Comparison of ENCODE assay signal across 2 cellular contexts in genomic region chr12:106088246-106089200, GRCh38.
A peak's percentile ranks its signal among the peaks of the same experiment; 100 is the strongest.
TF ChIP-seq lines count a peak whose summit lies in the region.

No MANE protein-coding gene starts in this region.

TF ChIP-seq in liver, 16 proteins besides CTCF, POLR2A, EP300 and RAD21 (continued from another document):
- TF ChIP-seq NR2F2 (IDR thresholded peaks at IDR 0.05) (no peak), HNF4A (conservative IDR thresholded peaks at IDR 0.05) (peak in 1 of 2 donors; percentile 3), HNF4G (IDR thresholded peaks at IDR 0.05) (no peak), MAX (IDR thresholded peaks at IDR 0.05) (peak; percentile 49), FOXA2 (IDR thresholded peaks at IDR 0.05) (peak; percentile 11), RXRA (IDR thresholded peaks at IDR 0.05) (peak in 1 of 2 donors; percentile 32), TAF1 (conservative IDR thresholded peaks at IDR 0.05) (no peak)
- TF ChIP-seq, protein P1, sequence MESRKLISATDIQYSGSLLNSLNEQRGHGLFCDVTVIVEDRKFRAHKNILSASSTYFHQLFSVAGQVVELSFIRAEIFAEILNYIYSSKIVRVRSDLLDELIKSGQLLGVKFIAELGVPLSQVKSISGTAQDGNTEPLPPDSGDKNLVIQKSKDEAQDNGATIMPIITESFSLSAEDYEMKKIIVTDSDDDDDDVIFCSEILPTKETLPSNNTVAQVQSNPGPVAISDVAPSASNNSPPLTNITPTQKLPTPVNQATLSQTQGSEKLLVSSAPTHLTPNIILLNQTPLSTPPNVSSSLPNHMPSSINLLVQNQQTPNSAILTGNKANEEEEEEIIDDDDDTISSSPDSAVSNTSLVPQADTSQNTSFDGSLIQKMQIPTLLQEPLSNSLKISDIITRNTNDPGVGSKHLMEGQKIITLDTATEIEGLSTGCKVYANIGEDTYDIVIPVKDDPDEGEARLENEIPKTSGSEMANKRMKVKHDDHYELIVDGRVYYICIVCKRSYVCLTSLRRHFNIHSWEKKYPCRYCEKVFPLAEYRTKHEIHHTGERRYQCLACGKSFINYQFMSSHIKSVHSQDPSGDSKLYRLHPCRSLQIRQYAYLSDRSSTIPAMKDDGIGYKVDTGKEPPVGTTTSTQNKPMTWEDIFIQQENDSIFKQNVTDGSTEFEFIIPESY (IDR thresholded peaks at IDR 0.05): no peak

TF ChIP-seq in HepG2, 621 proteins besides CTCF, POLR2A, EP300 and RAD21:
- TF ChIP-seq ZNF816 (CRISPR knock-in tag; IDR thresholded peaks at IDR 0.05; ENCODE audit: borderline replicate concordance) (no peak), KLF12 (CRISPR knock-in tag; IDR thresholded peaks at IDR 0.05; ENCODE audit: borderline replicate concordance) (no peak), ZKSCAN5 (CRISPR knock-in tag; IDR thresholded peaks at IDR 0.05) (no peak), ARNT (IDR thresholded peaks at IDR 0.05) (no peak), HMGA1 (CRISPR knock-in tag; conservative IDR thresholded peaks at IDR 0.05) (no peak), ZNF761 (CRISPR knock-in tag; conservative IDR thresholded peaks at IDR 0.05) (no peak), ZNF224 (CRISPR knock-in tag; IDR thresholded peaks at IDR 0.05) (no peak), HOXA9 (CRISPR knock-in tag; IDR thresholded peaks at IDR 0.05; ENCODE audit: borderline replicate concordance) (no peak), HNF1A (IDR thresholded peaks at IDR 0.05; ENCODE audit: low read depth) (no peak), HNF1A (CRISPR knock-in tag; IDR thresholded peaks at IDR 0.05; ENCODE audit: borderline replicate concordance) (no peak), HHEX (CRISPR knock-in tag; IDR thresholded peaks at IDR 0.05) (no peak)
- TF ChIP-seq, protein P2, sequence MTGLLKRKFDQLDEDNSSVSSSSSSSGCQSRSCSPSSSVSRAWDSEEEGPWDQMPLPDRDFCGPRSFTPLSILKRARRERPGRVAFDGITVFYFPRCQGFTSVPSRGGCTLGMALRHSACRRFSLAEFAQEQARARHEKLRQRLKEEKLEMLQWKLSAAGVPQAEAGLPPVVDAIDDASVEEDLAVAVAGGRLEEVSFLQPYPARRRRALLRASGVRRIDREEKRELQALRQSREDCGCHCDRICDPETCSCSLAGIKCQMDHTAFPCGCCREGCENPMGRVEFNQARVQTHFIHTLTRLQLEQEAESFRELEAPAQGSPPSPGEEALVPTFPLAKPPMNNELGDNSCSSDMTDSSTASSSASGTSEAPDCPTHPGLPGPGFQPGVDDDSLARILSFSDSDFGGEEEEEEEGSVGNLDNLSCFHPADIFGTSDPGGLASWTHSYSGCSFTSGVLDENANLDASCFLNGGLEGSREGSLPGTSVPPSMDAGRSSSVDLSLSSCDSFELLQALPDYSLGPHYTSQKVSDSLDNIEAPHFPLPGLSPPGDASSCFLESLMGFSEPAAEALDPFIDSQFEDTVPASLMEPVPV (CRISPR knock-in tag; IDR thresholded peaks at IDR 0.05): no peak
- TF ChIP-seq, protein P3, sequence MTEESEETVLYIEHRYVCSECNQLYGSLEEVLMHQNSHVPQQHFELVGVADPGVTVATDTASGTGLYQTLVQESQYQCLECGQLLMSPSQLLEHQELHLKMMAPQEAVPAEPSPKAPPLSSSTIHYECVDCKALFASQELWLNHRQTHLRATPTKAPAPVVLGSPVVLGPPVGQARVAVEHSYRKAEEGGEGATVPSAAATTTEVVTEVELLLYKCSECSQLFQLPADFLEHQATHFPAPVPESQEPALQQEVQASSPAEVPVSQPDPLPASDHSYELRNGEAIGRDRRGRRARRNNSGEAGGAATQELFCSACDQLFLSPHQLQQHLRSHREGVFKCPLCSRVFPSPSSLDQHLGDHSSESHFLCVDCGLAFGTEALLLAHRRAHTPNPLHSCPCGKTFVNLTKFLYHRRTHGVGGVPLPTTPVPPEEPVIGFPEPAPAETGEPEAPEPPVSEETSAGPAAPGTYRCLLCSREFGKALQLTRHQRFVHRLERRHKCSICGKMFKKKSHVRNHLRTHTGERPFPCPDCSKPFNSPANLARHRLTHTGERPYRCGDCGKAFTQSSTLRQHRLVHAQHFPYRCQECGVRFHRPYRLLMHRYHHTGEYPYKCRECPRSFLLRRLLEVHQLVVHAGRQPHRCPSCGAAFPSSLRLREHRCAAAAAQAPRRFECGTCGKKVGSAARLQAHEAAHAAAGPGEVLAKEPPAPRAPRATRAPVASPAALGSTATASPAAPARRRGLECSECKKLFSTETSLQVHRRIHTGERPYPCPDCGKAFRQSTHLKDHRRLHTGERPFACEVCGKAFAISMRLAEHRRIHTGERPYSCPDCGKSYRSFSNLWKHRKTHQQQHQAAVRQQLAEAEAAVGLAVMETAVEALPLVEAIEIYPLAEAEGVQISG (CRISPR knock-in tag; IDR thresholded peaks at IDR 0.05): no peak
